ENCODE assay signal across 1 cellular context in the genomic region with DNA sequence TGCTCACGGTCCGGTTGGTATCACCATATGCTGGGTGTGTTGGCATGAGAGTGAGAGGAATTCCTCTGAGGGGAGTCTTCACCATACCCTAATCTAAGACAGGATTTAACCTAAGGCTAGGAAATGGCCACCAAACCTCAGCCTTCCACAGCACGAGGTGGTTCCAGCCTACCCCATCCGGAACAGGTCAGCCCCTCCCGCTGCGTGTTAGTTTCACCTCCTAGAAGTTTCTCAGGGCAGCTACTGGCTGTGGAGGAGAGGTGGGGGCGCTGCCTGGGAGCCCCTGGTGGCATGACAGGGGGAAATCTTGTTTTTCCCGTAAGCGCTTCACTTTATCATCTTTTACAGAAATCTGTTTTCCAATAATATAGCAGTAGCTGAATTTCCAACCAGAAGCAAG.
TF ChIP-seq lines count a peak whose summit lies in the region.

No MANE protein-coding gene starts in this region.

TF ChIP-seq in GM23338, 12 proteins besides CTCF, POLR2A, EP300 and RAD21:
- TF ChIP-seq EZH2phosphoT487 (IDR thresholded peaks at IDR 0.05; ENCODE audit: unreplicated experiment) (no peak), ZNF114 (CRISPR knock-in tag; IDR thresholded peaks at IDR 0.05) (no peak), POLR2AphosphoS5 (IDR thresholded peaks at IDR 0.05; ENCODE audit: low read depth) (no peak), JUNB (IDR thresholded peaks at IDR 0.05; ENCODE audit: unreplicated experiment) (no peak), CREB1 (CRISPR knock-in tag; IDR thresholded peaks at IDR 0.05; ENCODE audit: low read depth) (no peak), EZH2 (IDR thresholded peaks at IDR 0.05; ENCODE audit: low read depth, unreplicated experiment) (no peak), NANOG (IDR thresholded peaks at IDR 0.05; ENCODE audit: borderline replicate concordance) (no peak), ZNF331 (CRISPR knock-in tag; IDR thresholded peaks at IDR 0.05; ENCODE audit: low read depth) (no peak), STAT1 (IDR thresholded peaks at IDR 0.05; ENCODE audit: unreplicated experiment) (no peak)
- TF ChIP-seq, protein P1, sequence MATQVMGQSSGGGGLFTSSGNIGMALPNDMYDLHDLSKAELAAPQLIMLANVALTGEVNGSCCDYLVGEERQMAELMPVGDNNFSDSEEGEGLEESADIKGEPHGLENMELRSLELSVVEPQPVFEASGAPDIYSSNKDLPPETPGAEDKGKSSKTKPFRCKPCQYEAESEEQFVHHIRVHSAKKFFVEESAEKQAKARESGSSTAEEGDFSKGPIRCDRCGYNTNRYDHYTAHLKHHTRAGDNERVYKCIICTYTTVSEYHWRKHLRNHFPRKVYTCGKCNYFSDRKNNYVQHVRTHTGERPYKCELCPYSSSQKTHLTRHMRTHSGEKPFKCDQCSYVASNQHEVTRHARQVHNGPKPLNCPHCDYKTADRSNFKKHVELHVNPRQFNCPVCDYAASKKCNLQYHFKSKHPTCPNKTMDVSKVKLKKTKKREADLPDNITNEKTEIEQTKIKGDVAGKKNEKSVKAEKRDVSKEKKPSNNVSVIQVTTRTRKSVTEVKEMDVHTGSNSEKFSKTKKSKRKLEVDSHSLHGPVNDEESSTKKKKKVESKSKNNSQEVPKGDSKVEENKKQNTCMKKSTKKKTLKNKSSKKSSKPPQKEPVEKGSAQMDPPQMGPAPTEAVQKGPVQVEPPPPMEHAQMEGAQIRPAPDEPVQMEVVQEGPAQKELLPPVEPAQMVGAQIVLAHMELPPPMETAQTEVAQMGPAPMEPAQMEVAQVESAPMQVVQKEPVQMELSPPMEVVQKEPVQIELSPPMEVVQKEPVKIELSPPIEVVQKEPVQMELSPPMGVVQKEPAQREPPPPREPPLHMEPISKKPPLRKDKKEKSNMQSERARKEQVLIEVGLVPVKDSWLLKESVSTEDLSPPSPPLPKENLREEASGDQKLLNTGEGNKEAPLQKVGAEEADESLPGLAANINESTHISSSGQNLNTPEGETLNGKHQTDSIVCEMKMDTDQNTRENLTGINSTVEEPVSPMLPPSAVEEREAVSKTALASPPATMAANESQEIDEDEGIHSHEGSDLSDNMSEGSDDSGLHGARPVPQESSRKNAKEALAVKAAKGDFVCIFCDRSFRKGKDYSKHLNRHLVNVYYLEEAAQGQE (IDR thresholded peaks at IDR 0.05; ENCODE audit: unreplicated experiment) = no peak
- TF ChIP-seq, protein P2, sequence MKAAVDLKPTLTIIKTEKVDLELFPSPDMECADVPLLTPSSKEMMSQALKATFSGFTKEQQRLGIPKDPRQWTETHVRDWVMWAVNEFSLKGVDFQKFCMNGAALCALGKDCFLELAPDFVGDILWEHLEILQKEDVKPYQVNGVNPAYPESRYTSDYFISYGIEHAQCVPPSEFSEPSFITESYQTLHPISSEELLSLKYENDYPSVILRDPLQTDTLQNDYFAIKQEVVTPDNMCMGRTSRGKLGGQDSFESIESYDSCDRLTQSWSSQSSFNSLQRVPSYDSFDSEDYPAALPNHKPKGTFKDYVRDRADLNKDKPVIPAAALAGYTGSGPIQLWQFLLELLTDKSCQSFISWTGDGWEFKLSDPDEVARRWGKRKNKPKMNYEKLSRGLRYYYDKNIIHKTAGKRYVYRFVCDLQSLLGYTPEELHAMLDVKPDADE (IDR thresholded peaks at IDR 0.05) = no peak
- TF ChIP-seq, protein P3, sequence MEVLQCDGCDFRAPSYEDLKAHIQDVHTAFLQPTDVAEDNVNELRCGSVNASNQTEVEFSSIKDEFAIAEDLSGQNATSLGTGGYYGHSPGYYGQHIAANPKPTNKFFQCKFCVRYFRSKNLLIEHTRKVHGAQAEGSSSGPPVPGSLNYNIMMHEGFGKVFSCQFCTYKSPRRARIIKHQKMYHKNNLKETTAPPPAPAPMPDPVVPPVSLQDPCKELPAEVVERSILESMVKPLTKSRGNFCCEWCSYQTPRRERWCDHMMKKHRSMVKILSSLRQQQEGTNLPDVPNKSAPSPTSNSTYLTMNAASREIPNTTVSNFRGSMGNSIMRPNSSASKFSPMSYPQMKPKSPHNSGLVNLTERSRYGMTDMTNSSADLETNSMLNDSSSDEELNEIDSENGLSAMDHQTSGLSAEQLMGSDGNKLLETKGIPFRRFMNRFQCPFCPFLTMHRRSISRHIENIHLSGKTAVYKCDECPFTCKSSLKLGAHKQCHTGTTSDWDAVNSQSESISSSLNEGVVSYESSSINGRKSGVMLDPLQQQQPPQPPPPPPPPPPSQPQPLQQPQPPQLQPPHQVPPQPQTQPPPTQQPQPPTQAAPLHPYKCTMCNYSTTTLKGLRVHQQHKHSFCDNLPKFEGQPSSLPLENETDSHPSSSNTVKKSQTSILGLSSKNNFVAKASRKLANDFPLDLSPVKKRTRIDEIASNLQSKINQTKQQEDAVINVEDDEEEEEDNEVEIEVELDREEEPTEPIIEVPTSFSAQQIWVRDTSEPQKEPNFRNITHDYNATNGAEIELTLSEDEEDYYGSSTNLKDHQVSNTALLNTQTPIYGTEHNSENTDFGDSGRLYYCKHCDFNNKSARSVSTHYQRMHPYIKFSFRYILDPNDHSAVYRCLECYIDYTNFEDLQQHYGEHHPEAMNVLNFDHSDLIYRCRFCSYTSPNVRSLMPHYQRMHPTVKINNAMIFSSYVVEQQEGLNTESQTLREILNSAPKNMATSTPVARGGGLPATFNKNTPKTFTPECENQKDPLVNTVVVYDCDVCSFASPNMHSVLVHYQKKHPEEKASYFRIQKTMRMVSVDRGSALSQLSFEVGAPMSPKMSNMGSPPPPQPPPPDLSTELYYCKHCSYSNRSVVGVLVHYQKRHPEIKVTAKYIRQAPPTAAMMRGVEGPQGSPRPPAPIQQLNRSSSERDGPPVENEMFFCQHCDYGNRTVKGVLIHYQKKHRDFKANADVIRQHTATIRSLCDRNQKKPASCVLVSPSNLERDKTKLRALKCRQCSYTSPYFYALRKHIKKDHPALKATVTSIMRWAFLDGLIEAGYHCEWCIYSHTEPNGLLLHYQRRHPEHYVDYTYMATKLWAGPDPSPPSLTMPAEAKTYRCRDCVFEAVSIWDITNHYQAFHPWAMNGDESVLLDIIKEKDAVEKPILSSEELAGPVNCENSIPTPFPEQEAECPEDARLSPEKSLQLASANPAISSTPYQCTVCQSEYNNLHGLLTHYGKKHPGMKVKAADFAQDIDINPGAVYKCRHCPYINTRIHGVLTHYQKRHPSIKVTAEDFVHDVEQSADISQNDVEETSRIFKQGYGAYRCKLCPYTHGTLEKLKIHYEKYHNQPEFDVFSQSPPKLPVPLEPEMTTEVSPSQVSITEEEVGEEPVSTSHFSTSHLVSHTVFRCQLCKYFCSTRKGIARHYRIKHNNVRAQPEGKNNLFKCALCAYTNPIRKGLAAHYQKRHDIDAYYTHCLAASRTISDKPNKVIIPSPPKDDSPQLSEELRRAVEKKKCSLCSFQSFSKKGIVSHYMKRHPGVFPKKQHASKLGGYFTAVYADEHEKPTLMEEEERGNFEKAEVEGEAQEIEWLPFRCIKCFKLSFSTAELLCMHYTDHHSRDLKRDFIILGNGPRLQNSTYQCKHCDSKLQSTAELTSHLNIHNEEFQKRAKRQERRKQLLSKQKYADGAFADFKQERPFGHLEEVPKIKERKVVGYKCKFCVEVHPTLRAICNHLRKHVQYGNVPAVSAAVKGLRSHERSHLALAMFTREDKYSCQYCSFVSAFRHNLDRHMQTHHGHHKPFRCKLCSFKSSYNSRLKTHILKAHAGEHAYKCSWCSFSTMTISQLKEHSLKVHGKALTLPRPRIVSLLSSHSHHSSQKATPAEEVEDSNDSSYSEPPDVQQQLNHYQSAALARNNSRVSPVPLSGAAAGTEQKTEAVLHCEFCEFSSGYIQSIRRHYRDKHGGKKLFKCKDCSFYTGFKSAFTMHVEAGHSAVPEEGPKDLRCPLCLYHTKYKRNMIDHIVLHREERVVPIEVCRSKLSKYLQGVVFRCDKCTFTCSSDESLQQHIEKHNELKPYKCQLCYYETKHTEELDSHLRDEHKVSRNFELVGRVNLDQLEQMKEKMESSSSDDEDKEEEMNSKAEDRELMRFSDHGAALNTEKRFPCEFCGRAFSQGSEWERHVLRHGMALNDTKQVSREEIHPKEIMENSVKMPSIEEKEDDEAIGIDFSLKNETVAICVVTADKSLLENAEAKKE (CRISPR knock-in tag; IDR thresholded peaks at IDR 0.05) = no peak
